In genomic region chr1:205631727-205632373, GRCh38 we compare ENCODE assay signal across 8 cellular contexts. TPM values are rescaled to one million over a fixed set of nuclear protein-coding genes. Genes with fewer than 3 reads are reported as not detected.
DNase-seq lines count a peak whose midpoint lies in the region; ATAC-seq and TF ChIP-seq lines count a peak whose summit lies in the region.

Gene ELK4, minus strand, starts transcription at chr1:205632011. Its CDS starts 8,129 bp downstream, at chr1:205623882.

- peak within 1 kb of the TSS; percentile 94 to 99 (median 95) for H3K27ac Mint-ChIP-seq in CD4-positive, CD25-positive, alpha-beta regulatory T cell
- H3K27ac Mint-ChIP-seq in activated CD4-positive, alpha-beta memory T cell treated with anti-CD3 and anti-CD28 coated beads for 36 hours = peak within 1 kb of the TSS; percentile 90

- H3K27me3 ChIP-seq in CD4-positive, CD25-positive, alpha-beta regulatory T cell (ENCODE audit: control insufficient read depth, insufficient read depth, low read length) = peaks cover 1% of the 10 kb centered on the region
- H3K27me3 ChIP-seq in dorsolateral prefrontal cortex = no peaks in the 10 kb centered on the region

- peaks cover 3% of the 10 kb centered on the region for H3K36me3 ChIP-seq in CD4-positive, CD25-positive, alpha-beta regulatory T cell (ENCODE audit: control insufficient read depth, insufficient read depth, low read length)

- CTCF ChIA-PET in activated CD4-positive, alpha-beta memory T cell treated with anti-CD3 and anti-CD28 coated beads for 36 hours (lab: Charles Lee) = interaction anchor here (0.6 to 10.7 kb wide), 26 partner anchors 9 to 475 kb away, joined by 3 to 316 read pairs (median 4); partner anchors contain the start of gene SLC45A3

- peaks cover 17 to 54% (median 30%) of the 10 kb centered on the region in 4 donors for H3K4me1 Mint-ChIP-seq in CD4-positive, CD25-positive, alpha-beta regulatory T cell
- peaks cover 34% of the 10 kb centered on the region for H3K4me1 Mint-ChIP-seq in activated CD4-positive, alpha-beta memory T cell treated with anti-CD3 and anti-CD28 coated beads for 36 hours (ENCODE audit: low read depth)

- peaks cover 43% of the 10 kb centered on the region for H3K4me1 ChIP-seq in CD4-positive, CD25-positive, alpha-beta regulatory T cell (ENCODE audit: control insufficient read depth, insufficient read depth, low read length, poor library complexity, severe bottlenecking)

- peak; percentile 42 to 90 (median 82) for TF ChIP-seq CTCF in dorsolateral prefrontal cortex (IDR thresholded peaks at IDR 0.05 in 54 of 56, conservative IDR thresholded peaks at IDR 0.05 in 2 of 56; ENCODE audit: low read depth in 1 of 56, partially characterized antibody in 56 of 56)
- TF ChIP-seq CTCF in lower leg skin (IDR thresholded peaks at IDR 0.05) = peak in 2 of 3 donors; percentile 80

- H3K4me3 ChIP-seq in CD4-positive, CD25-positive, alpha-beta regulatory T cell (ENCODE audit: low read depth, low read length) = peak within 1 kb of the TSS; percentile 98
- H3K4me3 ChIP-seq in dorsolateral prefrontal cortex = peak within 1 kb of the TSS; percentile 50 to 93 (median 79)
- H3K4me3 ChIP-seq in lower leg skin (ENCODE audit: low read depth, poor library complexity, severe bottlenecking) = peak within 1 kb of the TSS; percentile 72

- peak; percentile 98 to 99 (median 99) for DNase-seq in CD4-positive, CD25-positive, alpha-beta regulatory T cell
- DNase-seq in NCI-H82 (lab: John Stamatoyannopoulos, UW) (peak; percentile 100), dorsolateral prefrontal cortex (peak; percentile 95 to 98 (median 97)), lower leg skin (ENCODE audit: low spot score in 2 of 2) (peak; percentile 97 to 100)
- peak; percentile 100 for DNase-seq in activated CD4-positive, alpha-beta memory T cell treated with anti-CD3 and anti-CD28 coated beads for 36 hours
- DNase-seq in stimulated activated CD4-positive, alpha-beta T cell treated with anti-CD3 and anti-CD28 coated beads, Interleukin-4, amount 100 ng/mL, for 48 hours (ENCODE audit: low read depth in 2 of 2) = peak; percentile 99

- intact Hi-C loops in activated CD4-positive, alpha-beta memory T cell treated with anti-CD3 and anti-CD28 coated beads for 36 hours (cut with micrococcal nuclease) = loop anchor here (1.0 to 5.0 kb wide), 8 partner anchors 21 to 510 kb away; partner anchors contain the start of genes DSTYK, NUCKS1 and RBBP5
- intact Hi-C loops in dorsolateral prefrontal cortex (cut with DNase I) (loop anchor here (1.0 to 5.0 kb wide), 4 partner anchors 40 to 105 kb away; no protein-coding TSS in a partner anchor), lower leg skin (cut with DNase I; ENCODE audit: low total_unique reads) (loop anchor here (1.0 kb wide), 1 partner anchor 38 kb away; no protein-coding TSS in a partner anchor)

- peak; percentile 83 to 85 for ATAC-seq in CD4-positive, CD25-positive, alpha-beta regulatory T cell (ENCODE audit: low read depth in 2 of 2)
- ATAC-seq in GM19397 (IDR thresholded peaks at IDR 0.05; ENCODE audit: unreplicated experiment) = peak; percentile 85
- ATAC-seq in HG03571 (IDR thresholded peaks at IDR 0.05; ENCODE audit: unreplicated experiment) = peak; percentile 76

- peaks cover 7% of the 10 kb centered on the region for H3K27me3 Mint-ChIP-seq in CD4-positive, CD25-positive, alpha-beta regulatory T cell
- H3K27me3 Mint-ChIP-seq in activated CD4-positive, alpha-beta memory T cell treated with anti-CD3 and anti-CD28 coated beads for 36 hours = no peaks in the 10 kb centered on the region

- H3K4me3 Mint-ChIP-seq in CD4-positive, CD25-positive, alpha-beta regulatory T cell = peak within 1 kb of the TSS; percentile 92 to 98 (median 95)
- peak within 1 kb of the TSS; percentile 85 for H3K4me3 Mint-ChIP-seq in activated CD4-positive, alpha-beta memory T cell treated with anti-CD3 and anti-CD28 coated beads for 36 hours

- POLR2A ChIA-PET in activated CD4-positive, alpha-beta memory T cell treated with anti-CD3 and anti-CD28 coated beads for 36 hours (lab: Charles Lee) = interaction anchor here (0.6 to 5.1 kb wide), 11 partner anchors 9 to 307 kb away, joined by 3 to 78 read pairs (median 5); partner anchors contain the start of genes NUCKS1 and SLC45A3

- H3K36me3 Mint-ChIP-seq in CD4-positive, CD25-positive, alpha-beta regulatory T cell = peaks cover 12% of the 10 kb centered on the region
- peaks cover 9% of the 10 kb centered on the region for H3K36me3 Mint-ChIP-seq in activated CD4-positive, alpha-beta memory T cell treated with anti-CD3 and anti-CD28 coated beads for 36 hours

- TF ChIP-seq POLR2A in lower leg skin (IDR thresholded peaks at IDR 0.05) = peak in 1 of 2 donors; percentile 23

- H3K27ac ChIP-seq in CD4-positive, CD25-positive, alpha-beta regulatory T cell (ENCODE audit: insufficient read depth, low read length, poor library complexity, severe bottlenecking) = peak within 1 kb of the TSS; percentile 91
- H3K27ac ChIP-seq in dorsolateral prefrontal cortex = peak within 1 kb of the TSS; percentile 70 to 99 (median 92)

- 0% methylated on average over 23 to 50 of the region's 82 CpGs for WGBS in lower leg skin, 2 donors

- no peaks in the 10 kb centered on the region for H3K9me3 ChIP-seq in CD4-positive, CD25-positive, alpha-beta regulatory T cell (ENCODE audit: control insufficient read depth in 2 of 2, low read length in 2 of 2)

- no peaks in the 10 kb centered on the region for H3K9me3 Mint-ChIP-seq in CD4-positive, CD25-positive, alpha-beta regulatory T cell
- no peaks in the 10 kb centered on the region for H3K9me3 Mint-ChIP-seq in activated CD4-positive, alpha-beta memory T cell treated with anti-CD3 and anti-CD28 coated beads for 36 hours

RNA-seq across cellular contexts. Expression of gene ELK4, which starts in this region (rescaled TPM):
- 106 TPM for total RNA-seq in CD4-positive, CD25-positive, alpha-beta regulatory T cell
- 1 to 10 TPM; 3.5 to 4.7 (median 4.6) TPM for polyA plus RNA-seq in CD4-positive, CD25-positive, alpha-beta regulatory T cell
- total RNA-seq in activated CD4-positive, alpha-beta memory T cell treated with anti-CD3 and anti-CD28 coated beads for 36 hours = 10 to 100 TPM; 60.7 to 65.8 TPM
- 10 to 100 TPM; 27.6 to 72.4 (median 41.6) TPM for total RNA-seq in dorsolateral prefrontal cortex
- total RNA-seq in lower leg skin = 10 to 100 TPM; 24.1 to 44.2 (median 28.3) TPM

Comparison
In these comparisons a context has a peak if more than half of its experiments do, and no peak if none do; other contexts are left out.
1. Peak in every context shown above with its lines: DNase-seq, ATAC-seq, H3K4me3 ChIP-seq and H3K27ac ChIP-seq.